ENCODE assay signal across 11 cellular contexts in the genomic region with DNA sequence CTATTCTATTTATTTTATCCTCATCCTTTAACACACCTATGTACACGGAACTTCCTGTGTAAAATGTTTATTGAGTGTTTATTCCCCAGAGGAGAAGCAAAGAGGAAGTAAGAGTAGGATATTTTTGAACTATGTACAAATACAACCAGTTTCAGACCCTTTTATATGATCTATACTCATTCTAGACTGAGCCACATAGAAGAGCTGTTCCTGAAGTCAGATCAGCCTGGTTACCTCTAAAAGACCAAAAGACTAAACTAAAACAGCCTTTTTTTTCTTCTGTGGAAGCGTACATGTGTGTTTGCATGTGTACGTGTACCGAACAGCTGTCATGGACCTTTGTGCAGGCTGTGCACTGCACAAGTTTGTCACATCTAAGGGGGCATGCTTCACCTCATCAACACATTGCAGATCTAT.
A peak's percentile ranks its signal among the peaks of the same experiment; 100 is the strongest.
DNase-seq lines count a peak whose midpoint lies in the region; ATAC-seq and TF ChIP-seq lines count a peak whose summit lies in the region.
"Had no signal": no experiment of that assay in that cellular context is flagged by ENCODE, and none has a peak within 500 bp of the region (broad histone marks: within the 10 kb centered on the region; RNA-seq: fewer than 3 reads in every experiment).

No MANE protein-coding gene starts in this region.

- no peaks in the 10 kb centered on the region for H3K79me2 ChIP-seq in osteoblast (ENCODE audit: insufficient read depth, low read length)

- peak overlapping the region in 1 of 2 donors; percentile 68 for H3K9ac ChIP-seq in mucosa of rectum (ENCODE audit: low read depth in 1 of 2, low read length in 2 of 2)

- peaks cover 23 to 41% of the 10 kb centered on the region in 2 donors for H3K4me1 ChIP-seq in mucosa of rectum (ENCODE audit: control insufficient read depth in 2 of 2, insufficient read depth in 2 of 2, low read length in 2 of 2)
- peaks cover 8% of the 10 kb centered on the region for H3K4me1 ChIP-seq in osteoblast (ENCODE audit: insufficient read depth, low read length)

- intact Hi-C loops in posterior vena cava (cut with DNase I): no loop called here

- DNase-seq in SKM-1 (lab: John Stamatoyannopoulos, UW; ENCODE audit: unreplicated experiment) (no peak), posterior vena cava (ENCODE audit: low spot score) (no peak), osteoblast (ENCODE audit: insufficient read length, low spot score, missing footprints) (no peak), T-helper 2 cell (no peak)
- DNase-seq: body of pancreas; stimulated activated CD4-positive, alpha-beta T cell treated with anti-CD3 and anti-CD28 coated beads, Interleukin-2, amount 100 ng/mL, for 48 hours had no signal

- H3K27me3 ChIP-seq in mucosa of rectum (ENCODE audit: control insufficient read depth in 2 of 2, insufficient read depth in 2 of 2, low read length in 2 of 2) (no peaks in the 10 kb centered on the region), osteoblast (ENCODE audit: insufficient read depth, low read length) (no peaks in the 10 kb centered on the region)
- H3K27me3 ChIP-seq: body of pancreas had no signal

- H3K27ac ChIP-seq in mucosa of rectum (ENCODE audit: low read depth in 2 of 2, low read length in 2 of 2): peak overlapping the region; percentile 84
- H3K27ac ChIP-seq in osteoblast (ENCODE audit: low read depth, low read length): no peak overlapping the region

- H3K4me2 ChIP-seq in osteoblast (ENCODE audit: insufficient read depth, low read length): no peak overlapping the region

- H3K36me3 ChIP-seq in mucosa of rectum (ENCODE audit: control insufficient read depth in 2 of 2, insufficient read depth in 2 of 2, low read length in 2 of 2): no peaks in the 10 kb centered on the region
- H3K36me3 ChIP-seq in osteoblast (ENCODE audit: insufficient read depth, low read length): no peaks in the 10 kb centered on the region

- no peak overlapping the region for H2AFZ ChIP-seq in osteoblast (ENCODE audit: low read length)

- H3K4me3 ChIP-seq in mucosa of rectum (ENCODE audit: low read length in 2 of 2) (peak overlapping the region; percentile 33 to 59), osteoblast (ENCODE audit: insufficient read depth, low read length) (no peak overlapping the region)
- H3K4me3 ChIP-seq: body of pancreas had no signal

- ATAC-seq in GM18870 (IDR thresholded peaks at IDR 0.05; ENCODE audit: unreplicated experiment) (peak; percentile 76), GM21786 (IDR thresholded peaks at IDR 0.05; ENCODE audit: unreplicated experiment) (peak; percentile 73), HG03457 (IDR thresholded peaks at IDR 0.05; ENCODE audit: unreplicated experiment) (peak; percentile 66)
- ATAC-seq: body of pancreas, Right ventricle myocardium inferior had no signal

- no peak for TF ChIP-seq CTCF in osteoblast (IDR thresholded peaks at IDR 0.05; ENCODE audit: extremely low read depth, low read depth, low read length)

- H4K20me1 ChIP-seq in osteoblast (ENCODE audit: insufficient read depth, low read length): no peaks in the 10 kb centered on the region

- H3K9me3 ChIP-seq in mucosa of rectum (ENCODE audit: control insufficient read depth in 2 of 2, low read length in 2 of 2) (no peaks in the 10 kb centered on the region), osteoblast (ENCODE audit: low read depth, low read length) (no peaks in the 10 kb centered on the region)
- H3K9me3 ChIP-seq: body of pancreas had no signal
